Comparison of ENCODE assay signal across 7 cellular contexts in genomic region chr16:30539986-30540526, GRCh38. TPM values are rescaled to one million over a fixed set of nuclear protein-coding genes. Genes with fewer than 3 reads are reported as not detected.
A peak's percentile ranks its signal among the peaks of the same experiment; 100 is the strongest.
DNase-seq lines count a peak whose midpoint lies in the region; TF ChIP-seq lines count a peak whose summit lies in the region.
"Not testable (repeated sequence)": the region's sequence is repeated elsewhere in the genome, so short reads cannot be mapped to it uniquely, and the experiment has no call there.

No MANE protein-coding gene starts in this region.

- H3K79me1 ChIP-seq in mesenchymal stem cell (replicated peaks; ENCODE audit: low read length, poor library complexity, severe bottlenecking): not testable (repeated sequence)

- not testable (repeated sequence) for H4K91ac ChIP-seq in mesenchymal stem cell (ENCODE audit: low read length)

- intact Hi-C loops in stomach (cut with DNase I; ENCODE audit: low total_unique reads): not testable (repeated sequence)

- not testable (repeated sequence) for H3K36me3 ChIP-seq in CD8-positive, alpha-beta memory T cell (ENCODE audit: insufficient read depth, low read length); right atrium auricular region; mesenchymal stem cell (ENCODE audit: control insufficient read depth in 1 of 2, insufficient read depth in 2 of 2, low read depth in 1 of 2, low read length in 2 of 2); stomach

- H3K4me2 ChIP-seq in mesenchymal stem cell (ENCODE audit: low read length, poor library complexity, severe bottlenecking): not testable (repeated sequence)

- H3K27me3 ChIP-seq in CD8-positive, alpha-beta memory T cell (ENCODE audit: insufficient read depth, low read length, poor library complexity, severe bottlenecking); right atrium auricular region; mesenchymal stem cell (ENCODE audit: control insufficient read depth in 1 of 2, insufficient read depth in 1 of 2, low read length in 2 of 2); stomach: not testable (repeated sequence)

- H3K27ac Mint-ChIP-seq in CD8-positive, alpha-beta memory T cell: not testable (repeated sequence)

- peak overlapping the region; percentile 28 for H2BK15ac ChIP-seq in mesenchymal stem cell (ENCODE audit: low read depth, poor library complexity, severe bottlenecking)

- DNase-seq in CD8-positive, alpha-beta memory T cell; right atrium auricular region (ENCODE audit: low spot score); mesenchymal stem cell; stomach: not testable (repeated sequence)
- DNase-seq in NCI-H526 (lab: John Stamatoyannopoulos, UW) (peak; percentile 80 to 89), SK-MEL-5 (ENCODE audit: low read depth, low spot score) (peak; percentile 46), epidermal melanocyte (ENCODE audit: insufficient read length, low spot score) (peak; percentile 1)

- not testable (repeated sequence) for H3K4ac ChIP-seq in mesenchymal stem cell (ENCODE audit: low read depth in 1 of 2, low read length in 2 of 2)

- in situ Hi-C loops in SK-MEL-5 (cut with HindIII; ENCODE audit: low pct_unique_long_range_greater_than_20kb, low sequenced_read_pairs): not testable (repeated sequence)

- H4K8ac ChIP-seq in mesenchymal stem cell (ENCODE audit: low read length): not testable (repeated sequence)

- CTCF ChIA-PET in CD8-positive, alpha-beta memory T cell (lab: Charles Lee): interaction anchor here (2.1 kb wide), 1 partner anchor 17 kb away, joined by 7 read pairs; the partner anchor contains the start of gene ZNF764

- H3K23ac ChIP-seq in mesenchymal stem cell (ENCODE audit: low read length in 2 of 2): not testable (repeated sequence)

- not testable (repeated sequence) for H3K18ac ChIP-seq in mesenchymal stem cell (ENCODE audit: low read depth in 1 of 2, low read length in 2 of 2)

- peaks cover 16% of the 10 kb centered on the region for H3K4me1 ChIP-seq in CD8-positive, alpha-beta memory T cell (ENCODE audit: insufficient read depth, low read length)
- H3K4me1 ChIP-seq in right atrium auricular region (peaks cover 0 to 49% of the 10 kb centered on the region in 2 donors), mesenchymal stem cell (ENCODE audit: control insufficient read depth, insufficient read depth, low read depth, low read length) (peaks cover 12% of the 10 kb centered on the region), stomach (peaks cover 11 to 44% (median 24%) of the 10 kb centered on the region in 4 donors)

- POLR2A ChIA-PET in CD8-positive, alpha-beta memory T cell (lab: Charles Lee): not testable (repeated sequence)

- H3K36me3 Mint-ChIP-seq in CD8-positive, alpha-beta memory T cell: peaks cover 0 to 12% (median 0%) of the 10 kb centered on the region in 3 donors

- TF ChIP-seq CTCF in right atrium auricular region (IDR thresholded peaks at IDR 0.05); stomach (IDR thresholded peaks at IDR 0.05): not testable (repeated sequence)

- H3K4me3 ChIP-seq in CD8-positive, alpha-beta memory T cell (ENCODE audit: low read length); right atrium auricular region; mesenchymal stem cell (ENCODE audit: insufficient read depth in 1 of 2, low read depth in 1 of 2, low read length in 2 of 2); stomach: not testable (repeated sequence)

- not testable (repeated sequence) for TF ChIP-seq POLR2A in stomach (IDR thresholded peaks at IDR 0.05)

- not testable (repeated sequence) for H2BK5ac ChIP-seq in mesenchymal stem cell (ENCODE audit: low read depth, low read length, poor library complexity, severe bottlenecking)

- H3K27ac ChIP-seq in CD8-positive, alpha-beta memory T cell (ENCODE audit: low read depth, low read length): peak overlapping the region; percentile 9
- H3K27ac ChIP-seq in right atrium auricular region (peak overlapping the region; percentile 74 to 81), stomach (peak overlapping the region; percentile 78 to 84 (median 81))
- not testable (repeated sequence) for H3K27ac ChIP-seq in mesenchymal stem cell (ENCODE audit: low read length, poor library complexity, severe bottlenecking)

- 96% methylated on average over 13 of the region's 13 CpGs for WGBS in mesenchymal stem cell
- 53 to 83% (median 75%) methylated on average over 13 of the region's 13 CpGs for WGBS in stomach, 5 donors

- not testable (repeated sequence) for H3K9ac ChIP-seq in mesenchymal stem cell (ENCODE audit: low read length)

- not testable (repeated sequence) for H2BK12ac ChIP-seq in mesenchymal stem cell (ENCODE audit: low read length in 2 of 2)

- not testable (repeated sequence) for H2BK120ac ChIP-seq in mesenchymal stem cell (ENCODE audit: low read depth, low read length)

- H2AFZ ChIP-seq in mesenchymal stem cell (ENCODE audit: low read depth, low read length): not testable (repeated sequence)

- H3K4me3 Mint-ChIP-seq in CD8-positive, alpha-beta memory T cell: not testable (repeated sequence)

- not testable (repeated sequence) for H3K9me3 ChIP-seq in CD8-positive, alpha-beta memory T cell (ENCODE audit: low read length); right atrium auricular region; mesenchymal stem cell (ENCODE audit: control insufficient read depth, low read length); stomach

- H3K9me3 Mint-ChIP-seq in CD8-positive, alpha-beta memory T cell: not testable (repeated sequence)

- H3K14ac ChIP-seq in mesenchymal stem cell (ENCODE audit: low read length in 2 of 2): not testable (repeated sequence)

- not testable (repeated sequence) for H3K27me3 Mint-ChIP-seq in CD8-positive, alpha-beta memory T cell

- peaks cover 16 to 25% (median 18%) of the 10 kb centered on the region in 3 donors for H3K4me1 Mint-ChIP-seq in CD8-positive, alpha-beta memory T cell

- not testable (repeated sequence) for TF ChIP-seq EP300 in stomach (IDR thresholded peaks at IDR 0.05)

- H2AK5ac ChIP-seq in mesenchymal stem cell (ENCODE audit: low read length, severe bottlenecking): peak overlapping the region; percentile 67

RNA-seq across cellular contexts. Expression of gene ZNF747, which starts 5.4 kb away (rescaled TPM):
- total RNA-seq in CD8-positive, alpha-beta memory T cell: 10 to 100 TPM; 13.5 to 17.0 TPM
- 8.4 TPM for polyA plus RNA-seq in CD8-positive, alpha-beta memory T cell
- 4.1 and 4.6 TPM in 2 replicates for total RNA-seq in SK-MEL-5 (2014; rRNA removed; shearing (Covaris generic))
- polyA plus RNA-seq in SK-MEL-5 (2015; cell fraction: cytosol; rRNA removed): 2.3 and 4.6 TPM in 2 replicates
- 2.1 and 2.8 TPM in 2 replicates for polyA plus RNA-seq in SK-MEL-5 (2015; cell fraction: nucleus; rRNA removed)
- total RNA-seq in right atrium auricular region: 10 to 100 TPM; 13.3 to 16.2 TPM
- polyA plus RNA-seq in mesenchymal stem cell (2013, experiment 1 of 2): 2.6 TPM
- polyA plus RNA-seq in mesenchymal stem cell (2013, experiment 2 of 2): 3.0 TPM
- total RNA-seq in stomach: 10 to 100 TPM; 10.3 to 18.7 (median 12.9) TPM
- polyA plus RNA-seq in stomach: 1 to 10 TPM; 6.2 to 7.8 (median 7.3) TPM

RNA-seq across cellular contexts. Expression of gene ZNF768, which starts 13.7 kb away (rescaled TPM):
- 10 to 100 TPM; 13.5 to 15.1 TPM for total RNA-seq in CD8-positive, alpha-beta memory T cell
- polyA plus RNA-seq in CD8-positive, alpha-beta memory T cell: 2.5 TPM
- total RNA-seq in SK-MEL-5 (2014; rRNA removed; shearing (Covaris generic)): 40.4 and 43.1 TPM in 2 replicates
- polyA plus RNA-seq in SK-MEL-5 (2015; cell fraction: cytosol; rRNA removed): 89.3 and 91.0 TPM in 2 replicates
- polyA plus RNA-seq in SK-MEL-5 (2015; cell fraction: nucleus; rRNA removed): 54.6 and 58.4 TPM in 2 replicates
- 10 to 100 TPM; 41.1 to 51.4 TPM for total RNA-seq in right atrium auricular region
- 21.3 TPM for polyA plus RNA-seq in mesenchymal stem cell (2013, experiment 1 of 2)
- 20.6 TPM for polyA plus RNA-seq in mesenchymal stem cell (2013, experiment 2 of 2)
- total RNA-seq in stomach: 10 to 100 TPM; 11.9 to 75.0 (median 30.0) TPM
- 10 to 100 TPM; 27.0 to 33.2 (median 32.7) TPM for polyA plus RNA-seq in stomach

RNA-seq across cellular contexts. Expression of gene ZNF764, which starts 18.1 kb away (rescaled TPM):
- 10 to 100 TPM; 15.1 to 15.7 TPM for total RNA-seq in CD8-positive, alpha-beta memory T cell
- 8.9 TPM for polyA plus RNA-seq in CD8-positive, alpha-beta memory T cell
- total RNA-seq in SK-MEL-5 (2014; rRNA removed; shearing (Covaris generic)): 4.1 and 4.9 TPM in 2 replicates
- 9.5 and 10.8 TPM in 2 replicates for polyA plus RNA-seq in SK-MEL-5 (2015; cell fraction: cytosol; rRNA removed)
- polyA plus RNA-seq in SK-MEL-5 (2015; cell fraction: nucleus; rRNA removed): 12.1 and 16.6 TPM in 2 replicates
- 10 to 100 TPM; 12.0 to 16.9 TPM for total RNA-seq in right atrium auricular region
- polyA plus RNA-seq in mesenchymal stem cell (2013, experiment 1 of 2): 6.1 TPM
- polyA plus RNA-seq in mesenchymal stem cell (2013, experiment 2 of 2): 5.7 TPM
- 100 to 1,000 TPM in 1 of 5 donors, 10 to 100 TPM in 3, 1 to 10 TPM in 1; 3.5 to 107 (median 13.4) TPM for total RNA-seq in stomach
- 1 to 10 TPM; 3.9 to 7.8 (median 6.8) TPM for polyA plus RNA-seq in stomach

RNA-seq across cellular contexts. Expression of gene ZNF688, which starts 31.5 kb away (rescaled TPM):
- total RNA-seq in CD8-positive, alpha-beta memory T cell: 10 to 100 TPM in 1 of 2 experiments, 1 to 10 TPM in 1; 9.6 to 10.8 TPM
- polyA plus RNA-seq in CD8-positive, alpha-beta memory T cell: 28.5 TPM
- 16.3 and 23.4 TPM in 2 replicates for total RNA-seq in SK-MEL-5 (2014; rRNA removed; shearing (Covaris generic))
- polyA plus RNA-seq in SK-MEL-5 (2015; cell fraction: cytosol; rRNA removed): 14.9 and 15.8 TPM in 2 replicates
- polyA plus RNA-seq in SK-MEL-5 (2015; cell fraction: nucleus; rRNA removed): 11.1 and 14.3 TPM in 2 replicates
- 10 to 100 TPM in 1 of 2 donors, 1 to 10 TPM in 1; 9.6 to 13.5 TPM for total RNA-seq in right atrium auricular region
- polyA plus RNA-seq in mesenchymal stem cell (2013, experiment 1 of 2): 6.7 TPM
- 7.8 TPM for polyA plus RNA-seq in mesenchymal stem cell (2013, experiment 2 of 2)
- total RNA-seq in stomach: 100 to 1,000 TPM in 1 of 5 donors, 10 to 100 TPM in 3, 1 to 10 TPM in 1; 9.4 to 123 (median 18.3) TPM
- polyA plus RNA-seq in stomach: 10 to 100 TPM; 25.2 to 26.1 (median 25.3) TPM

RNA-seq across cellular contexts. Expression of gene ZNF785, which starts 45.4 kb away (rescaled TPM):
- 10 to 100 TPM; 10.9 to 13.0 TPM for total RNA-seq in CD8-positive, alpha-beta memory T cell
- 4.8 TPM for polyA plus RNA-seq in CD8-positive, alpha-beta memory T cell
- total RNA-seq in SK-MEL-5 (2014; rRNA removed; shearing (Covaris generic)): 12.1 and 13.0 TPM in 2 replicates
- polyA plus RNA-seq in SK-MEL-5 (2015; cell fraction: cytosol; rRNA removed): 12.7 and 13.3 TPM in 2 replicates
- 32.7 and 35.6 TPM in 2 replicates for polyA plus RNA-seq in SK-MEL-5 (2015; cell fraction: nucleus; rRNA removed)
- total RNA-seq in right atrium auricular region (1 to 10 TPM; 5.5 to 6.0 TPM), stomach (10 to 100 TPM in 3 of 5 donors, 1 to 10 TPM in 2; 7.8 to 49.0 (median 10.3) TPM)
- 3.1 TPM for polyA plus RNA-seq in mesenchymal stem cell (2013, experiment 1 of 2)
- 3.3 TPM for polyA plus RNA-seq in mesenchymal stem cell (2013, experiment 2 of 2)
- polyA plus RNA-seq in stomach: 1 to 10 TPM; 3.8 to 5.4 (median 4.6) TPM
